In genomic region chr7:151936207-151936606, GRCh38 we compare ENCODE assay signal across 9 cellular contexts. TPM values are rescaled to one million over a fixed set of nuclear protein-coding genes. Genes with fewer than 3 reads are reported as not detected.
A peak's percentile ranks its signal among the peaks of the same experiment; 100 is the strongest.
DNase-seq lines count a peak whose midpoint lies in the region; ATAC-seq, FAIRE-seq and TF ChIP-seq lines count a peak whose summit lies in the region.
"Had no signal": no experiment of that assay in that cellular context is flagged by ENCODE, and none has a peak within 500 bp of the region (broad histone marks: within the 10 kb centered on the region; RNA-seq: fewer than 3 reads in every experiment).

No MANE protein-coding gene starts in this region.

- in situ Hi-C loops in KBM-7 (cut with MboI; ENCODE audit: low pct_unique_long_range_greater_than_20kb, low sequenced_read_pairs) = no loop called here

- FAIRE-seq in GM12892 (lab: Jason Lieb, UNC) = peak; percentile 75

- DNase-seq in GM12892 (ENCODE audit: insufficient read length) (peak; percentile 23), KBM-7 (peak; percentile 30), germinal center (ENCODE audit: low spot score) (peak; percentile 76), islet precursor cell (no peak), foreskin fibroblast (no peak), sciatic nerve (ENCODE audit: low spot score) (no peak), epidermal melanocyte (ENCODE audit: insufficient read length, low spot score) (no peak)

- intact Hi-C loops in sciatic nerve (cut with DNase I) = loop anchor here (10.0 kb wide), 1 partner anchor 151 kb away; no protein-coding TSS in a partner anchor

- H3K4me3 ChIP-seq in foreskin fibroblast (ENCODE audit: low read depth in 1 of 2, low read length in 2 of 2) = no peak overlapping the region

- ATAC-seq in GM21515 (IDR thresholded peaks at IDR 0.05; ENCODE audit: unreplicated experiment) (peak; percentile 85), sciatic nerve (no peak)

- no peak for TF ChIP-seq POLR2A in GM12892 (IDR thresholded peaks at IDR 0.05; ENCODE audit: low read depth, low read length)

- no peak for TF ChIP-seq CTCF in foreskin fibroblast (IDR thresholded peaks at IDR 0.05; ENCODE audit: low read depth, low read length)

RNA-seq across cellular contexts. Expression of gene GALNTL5, which starts 20.0 kb away (rescaled TPM):
- not detected for polyA plus RNA-seq in GM12892 (2012; ENCODE audit: missing spikeins)
- total RNA-seq in sciatic nerve = not detected
- total RNA-seq: fibroblast of villous mesenchyme had no signal

RNA-seq across cellular contexts. Expression of gene PRKAG2, which starts 59.3 kb away (rescaled TPM):
- 6.5 TPM for polyA plus RNA-seq in GM12892 (2012; ENCODE audit: missing spikeins)
- 31.5 TPM for total RNA-seq in sciatic nerve

Comparison
In these comparisons a context has a peak if more than half of its experiments do, and no peak if none do; other contexts are left out.
1. DNase-seq: peak in GM12892 (single experiment), KBM-7 (single experiment) and germinal center (single experiment); none in islet precursor cell (single experiment), foreskin fibroblast (0 of 2), sciatic nerve (single experiment) and epidermal melanocyte (single experiment).